23 cellular contexts compared by ENCODE assay signal in the genomic region with DNA sequence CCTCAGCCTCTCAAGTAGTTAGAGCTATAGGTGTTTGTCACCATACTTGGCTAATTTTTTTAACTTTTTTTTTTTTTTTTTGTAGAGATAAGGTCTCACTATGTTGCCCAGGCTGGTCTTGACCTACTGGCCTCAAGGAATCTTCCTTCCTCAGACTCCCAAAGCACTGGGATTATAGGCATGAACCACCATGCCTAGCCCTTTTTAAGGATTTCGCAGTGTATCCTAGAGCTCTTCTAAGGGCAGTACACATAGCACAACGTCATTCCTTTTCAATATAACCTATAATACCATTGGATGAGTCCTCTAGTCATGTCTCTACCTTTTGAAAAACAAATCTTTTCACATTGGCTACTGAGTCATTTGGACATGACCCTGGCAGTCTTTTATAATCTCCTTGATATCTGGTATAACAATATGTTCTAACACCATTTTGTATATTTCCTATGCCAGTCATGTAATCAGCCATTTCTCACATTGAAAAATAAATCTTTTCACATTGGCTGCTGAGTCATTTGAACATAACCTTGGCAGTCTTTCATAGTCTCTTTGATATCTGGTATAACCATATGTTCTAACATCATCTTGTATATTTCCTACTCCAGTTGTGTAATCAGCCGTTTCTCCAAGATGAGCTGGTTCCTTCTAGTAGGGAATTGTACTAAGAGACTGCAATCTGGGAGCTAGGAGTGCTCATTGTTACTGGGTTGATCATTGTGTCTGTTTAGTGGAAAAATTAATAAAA.
DNase-seq lines count a peak whose midpoint lies in the region; ATAC-seq and TF ChIP-seq lines count a peak whose summit lies in the region.
"Had no signal": no experiment of that assay in that cellular context is flagged by ENCODE, and none has a peak within 500 bp of the region (broad histone marks: within the 10 kb centered on the region; RNA-seq: fewer than 3 reads in every experiment).

No MANE protein-coding gene starts in this region.

- no peak overlapping the region for H3K27ac ChIP-seq in RWPE2 (ENCODE audit: poor library complexity, severe bottlenecking)
- H3K27ac ChIP-seq in Peyer's patch: no peak overlapping the region
- H3K27ac ChIP-seq: C4-2B, cardiac muscle cell, esophagus muscularis mucosa, lower lobe of right lung, SJCRH30 had no signal

- peak; percentile 84 for ATAC-seq in RWPE2 (ENCODE audit: low read depth)
- ATAC-seq: GM12878, lower lobe of right lung, PC-3 had no signal

- no peak for TF ChIP-seq POLR2A in Peyer's patch (IDR thresholded peaks at IDR 0.05)

- H3K9me3 ChIP-seq in RWPE2 (ENCODE audit: severe bottlenecking): peaks cover 7% of the 10 kb centered on the region
- no peaks in the 10 kb centered on the region for H3K9me3 ChIP-seq in Peyer's patch
- H3K9me3 ChIP-seq: SJCRH30 had no signal

- H3K36me3 ChIP-seq in RWPE2 (ENCODE audit: low read depth) (no peaks in the 10 kb centered on the region), Peyer's patch (no peaks in the 10 kb centered on the region)
- H3K36me3 ChIP-seq: cardiac muscle cell, esophagus muscularis mucosa, lower lobe of right lung, SJCRH30 had no signal

- TF ChIP-seq CTCF in RWPE2 (IDR thresholded peaks at IDR 0.05; ENCODE audit: poor library complexity, severe bottlenecking) (no peak), epithelial cell of esophagus (IDR thresholded peaks at IDR 0.05; ENCODE audit: insufficient read depth, low read depth, low read length, missing control alignments) (no peak), Peyer's patch (IDR thresholded peaks at IDR 0.05) (no peak)

- DNase-seq in EH (ENCODE audit: low read depth) (peak; percentile 10), RWPE2 (ENCODE audit: low spot score) (no peak), epithelial cell of esophagus (ENCODE audit: low read depth) (peak; percentile 83), lung microvascular endothelial cell (ENCODE audit: low read depth in 2 of 2) (peak; percentile 27 to 87), nucleus accumbens (lab: John Stamatoyannopoulos, UW) (no peak), Peyer's patch (no peak), NOMO-1 treated with dmso at 0.1 percent for 144 hours (lab: John Stamatoyannopoulos, UW; ENCODE audit: unreplicated experiment) (no peak), DMS53 treated with DMSO at 0.1 percent for 48 hours (lab: John Stamatoyannopoulos, UW; ENCODE audit: unreplicated experiment) (no peak)
- DNase-seq: activated CD4-positive, alpha-beta T cell treated with anti-CD3 and anti-CD28 coated beads, Interleukin-2, amount 50 U/mL, for 1 hour; activated effector memory CD4-positive, alpha-beta T cell treated with Interleukin-2 at 50 U/mL for 16 hours; GF-D8; hippocampal formation; islet precursor cell; lower lobe of right lung; MV-4-11; NCI-H187; NCI-H748 treated with DMSO at 0.1 percent for 48 hours; PC-3; SJCRH30 had no signal

- H3K27me3 ChIP-seq in RWPE2 (ENCODE audit: insufficient read depth, poor library complexity, severe bottlenecking) (no peaks in the 10 kb centered on the region), Peyer's patch (no peaks in the 10 kb centered on the region)
- H3K27me3 ChIP-seq: cardiac muscle cell, esophagus muscularis mucosa, SJCRH30 had no signal

- H3K4me3 ChIP-seq in RWPE2 (ENCODE audit: severe bottlenecking) (no peak overlapping the region), epithelial cell of esophagus (ENCODE audit: low read length) (no peak overlapping the region), Peyer's patch (no peak overlapping the region)
- H3K4me3 ChIP-seq: cardiac muscle cell, esophagus muscularis mucosa, GM12878, lower lobe of right lung, SJCRH30 had no signal

- H3K4me1 ChIP-seq in RWPE2 (ENCODE audit: insufficient read depth, poor library complexity, severe bottlenecking): no peaks in the 10 kb centered on the region
- H3K4me1 ChIP-seq in Peyer's patch: no peaks in the 10 kb centered on the region
- H3K4me1 ChIP-seq: esophagus muscularis mucosa, lower lobe of right lung, SJCRH30 had no signal

Comparison
In these comparisons a context has a peak if more than half of its experiments do, and no peak if none do; other contexts are left out.
1. DNase-seq: peak in EH (single experiment), epithelial cell of esophagus (single experiment) and lung microvascular endothelial cell (2 of 2); none in RWPE2 (single experiment), nucleus accumbens (0 of 56), Peyer's patch (0 of 3), NOMO-1 treated with dmso at 0.1 percent for 144 hours (single experiment) and DMS53 treated with DMSO at 0.1 percent for 48 hours (single experiment).